In the genomic region with DNA sequence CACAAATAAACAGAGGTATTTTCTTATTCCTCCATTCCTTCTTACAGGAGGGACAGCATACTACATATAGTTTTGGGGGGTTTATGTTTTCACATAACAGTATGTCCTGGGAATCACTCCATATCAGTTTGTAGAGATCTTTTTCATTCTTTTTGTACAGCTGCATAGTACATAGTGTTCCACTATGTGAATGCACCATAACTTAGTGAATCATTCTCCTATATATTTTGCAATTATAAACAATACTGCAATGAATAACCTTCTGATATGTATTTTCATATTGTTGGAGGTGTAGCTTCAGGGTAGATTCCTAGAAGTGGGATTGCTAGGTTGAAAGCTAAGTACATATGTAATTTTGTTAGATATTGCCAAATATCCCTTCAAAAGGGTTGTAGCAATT, we compare ENCODE assay signal across 7 cellular contexts.
DNase-seq lines count a peak whose midpoint lies in the region; ATAC-seq, FAIRE-seq and TF ChIP-seq lines count a peak whose summit lies in the region.
"Not testable (repeated sequence)": the region's sequence is repeated elsewhere in the genome, so short reads cannot be mapped to it uniquely, and the experiment has no call there.

No MANE protein-coding gene starts in this region.

- not testable (repeated sequence) for H3K4me3 ChIP-seq in ACC112 (ENCODE audit: low read depth, low read length); bronchial epithelial cell (ENCODE audit: low read depth, low read length)

- not testable (repeated sequence) for H3K4me3 Mint-ChIP-seq in T-helper 17 cell
- H3K4me3 Mint-ChIP-seq in neural crest cell, result peak overlapping the region; percentile 47

- H3K9me3 ChIP-seq in T-helper 17 cell (ENCODE audit: control insufficient read depth, low read length, poor library complexity, severe bottlenecking), result not testable (repeated sequence)

- H3K27ac ChIP-seq in ACC112 (ENCODE audit: low read depth, low read length); foreskin keratinocyte: not testable (repeated sequence)

- H3K27ac Mint-ChIP-seq in T-helper 17 cell, result peak overlapping the region; percentile 68
- H3K27ac Mint-ChIP-seq in neural crest cell (ENCODE audit: unreplicated experiment), result not testable (repeated sequence)

- H3K36me3 ChIP-seq in ACC112 (ENCODE audit: insufficient read depth, low read length); bronchial epithelial cell (ENCODE audit: control insufficient read depth, insufficient read depth, low read length): not testable (repeated sequence)

- H2AFZ ChIP-seq in ACC112 (ENCODE audit: low read length, unreplicated experiment), result peak overlapping the region; percentile 25

- peak; percentile 1 for DNase-seq in NCI-H226
- not testable (repeated sequence) for DNase-seq in T-helper 17 cell; neural crest cell (ENCODE audit: low read depth, low spot score)
- DNase-seq in amniotic epithelial cell (ENCODE audit: low read depth), result peak; percentile 65
- DNase-seq in bronchial epithelial cell (ENCODE audit: low read depth), result peak; percentile 14
- DNase-seq in foreskin keratinocyte, result peak; percentile 6 to 20

- FAIRE-seq in bronchial epithelial cell (lab: Jason Lieb, UNC), result not testable (repeated sequence)

- H3K27me3 ChIP-seq in ACC112 (ENCODE audit: insufficient read depth, low read length); bronchial epithelial cell (ENCODE audit: control insufficient read depth, insufficient read depth, low read length); foreskin keratinocyte: not testable (repeated sequence)

- not testable (repeated sequence) for H3K4me1 Mint-ChIP-seq in T-helper 17 cell, neural crest cell

- not testable (repeated sequence) for H3K27me3 Mint-ChIP-seq in T-helper 17 cell; neural crest cell (ENCODE audit: low read depth)

- not testable (repeated sequence) for TF ChIP-seq CTCF in bronchial epithelial cell (IDR thresholded peaks at IDR 0.05; ENCODE audit: insufficient read depth, low read length, severe bottlenecking); foreskin keratinocyte (conservative IDR thresholded peaks at IDR 0.05); neural crest cell (conservative IDR thresholded peaks at IDR 0.05)

- not testable (repeated sequence) for H3K36me3 Mint-ChIP-seq in T-helper 17 cell (ENCODE audit: low read depth); neural crest cell (ENCODE audit: low read depth)

- ATAC-seq in T-helper 17 cell, foreskin keratinocyte: not testable (repeated sequence)

- H3K4me1 ChIP-seq in ACC112 (ENCODE audit: control insufficient read depth, insufficient read depth, low read length, unreplicated experiment); foreskin keratinocyte: not testable (repeated sequence)

- H3K79me2 ChIP-seq in ACC112 (ENCODE audit: control insufficient read depth, insufficient read depth, low read length, unreplicated experiment), result not testable (repeated sequence)

- H3K9me3 Mint-ChIP-seq in neural crest cell, result not testable (repeated sequence)
